In genomic region chr6:26455357-26455970, GRCh38 we compare ENCODE assay signal across 1 cellular context.
TF ChIP-seq lines count a peak whose summit lies in the region.

No MANE protein-coding gene starts in this region.

TF ChIP-seq in IMR-90, 13 proteins besides CTCF, POLR2A, EP300 and RAD21:
- TF ChIP-seq BHLHE40 (IDR thresholded peaks at IDR 0.05; ENCODE audit: low read depth, low read length) = no peak
- no peak for TF ChIP-seq CHD1 (IDR thresholded peaks at IDR 0.05; ENCODE audit: low read depth, low read length)
- TF ChIP-seq NFE2L2 (IDR thresholded peaks at IDR 0.05; ENCODE audit: low read depth, low read length) = no peak
- TF ChIP-seq CEBPB (IDR thresholded peaks at IDR 0.05; ENCODE audit: low read depth, low read length) = no peak
- TF ChIP-seq FOS (IDR thresholded peaks at IDR 0.05; ENCODE audit: low read depth, low read length) = no peak
- TF ChIP-seq RFX5 (IDR thresholded peaks at IDR 0.05; ENCODE audit: low read depth, low read length) = no peak
- TF ChIP-seq RCOR1 (IDR thresholded peaks at IDR 0.05; ENCODE audit: insufficient replicate concordance, low read length) = no peak
- no peak for TF ChIP-seq MAZ (IDR thresholded peaks at IDR 0.05; ENCODE audit: borderline replicate concordance, low read depth, low read length)
- TF ChIP-seq USF2 (IDR thresholded peaks at IDR 0.05; ENCODE audit: low read depth, low read length) = no peak
- TF ChIP-seq ELK1 (IDR thresholded peaks at IDR 0.05; ENCODE audit: borderline replicate concordance, low read depth, low read length) = no peak
- TF ChIP-seq MAFK (IDR thresholded peaks at IDR 0.05; ENCODE audit: low read depth, low read length) = no peak
- no peak for TF ChIP-seq MXI1 (IDR thresholded peaks at IDR 0.05; ENCODE audit: borderline replicate concordance, low read depth, low read length)
- TF ChIP-seq SMC3 (IDR thresholded peaks at IDR 0.05; ENCODE audit: low read depth, low read length) = no peak
